Comparison of ENCODE assay signal across 1 cellular context in genomic region chr1:220124542-220124941, GRCh38.
TF ChIP-seq lines count a peak whose summit lies in the region.

No MANE protein-coding gene starts in this region.

TF ChIP-seq in SK-N-SH treated with all-trans-retinoic acid at 6 μM for 48 hours, 23 proteins besides CTCF, POLR2A, EP300 and RAD21 (continued from another document):
- TF ChIP-seq CSRNP3 (CRISPR knock-in tag; IDR thresholded peaks at IDR 0.05) (no peak), RARB (CRISPR knock-in tag; IDR thresholded peaks at IDR 0.05) (no peak), BACH2 (CRISPR knock-in tag; IDR thresholded peaks at IDR 0.05; ENCODE audit: borderline replicate concordance) (no peak), ZNF8 (CRISPR knock-in tag; IDR thresholded peaks at IDR 0.05) (no peak), ZC3H10 (CRISPR knock-in tag; IDR thresholded peaks at IDR 0.05) (no peak), ZFP30 (CRISPR knock-in tag; IDR thresholded peaks at IDR 0.05) (no peak)
TF ChIP-seq in SK-N-SH treated with all-trans-retinoic acid at 6 μM for 48 hours: peak in this region for 0.
